ENCODE assay signal across 12 cellular contexts in genomic region chr9:85009251-85009650, GRCh38.
DNase-seq lines count a peak whose midpoint lies in the region; ATAC-seq, FAIRE-seq and TF ChIP-seq lines count a peak whose summit lies in the region.
"Had no signal": no experiment of that assay in that cellular context is flagged by ENCODE, and none has a peak within 500 bp of the region (broad histone marks: within the 10 kb centered on the region; RNA-seq: fewer than 3 reads in every experiment).

No MANE protein-coding gene starts in this region.

- H3K4me3 Mint-ChIP-seq in activated T-helper 17 cell treated with anti-CD3 and anti-CD28 coated beads, Interleukin-2, amount 50 U/mL, for 72 hours: no peak overlapping the region

- DNase-seq in GM12892 (ENCODE audit: insufficient read length) (no peak), EL (no peak), DMS53 (lab: John Stamatoyannopoulos, UW) (no peak)
- DNase-seq: NCI-H2227 treated with DMSO at 0.1 percent for 48 hours, substantia nigra had no signal

- ATAC-seq in GM19395 (IDR thresholded peaks at IDR 0.05; ENCODE audit: unreplicated experiment): peak; percentile 83
- ATAC-seq in HG02642 (IDR thresholded peaks at IDR 0.05; ENCODE audit: poor library complexity, unreplicated experiment): peak; percentile 84
- peak; percentile 74 for ATAC-seq in HG03457 (IDR thresholded peaks at IDR 0.05; ENCODE audit: unreplicated experiment)
- ATAC-seq in GM19023 (IDR thresholded peaks at IDR 0.05; ENCODE audit: unreplicated experiment): no peak
- no peak for ATAC-seq in activated T-helper 17 cell treated with anti-CD3 and anti-CD28 coated beads, Interleukin-2, amount 50 U/mL, for 72 hours (replicated peaks)
- ATAC-seq: HCT116 had no signal

- no peak overlapping the region for H3K27ac Mint-ChIP-seq in activated T-helper 17 cell treated with anti-CD3 and anti-CD28 coated beads, Interleukin-2, amount 50 U/mL, for 72 hours
- H3K27ac Mint-ChIP-seq: progenitor cell of endocrine pancreas had no signal

- H3K9me3 Mint-ChIP-seq in activated T-helper 17 cell treated with anti-CD3 and anti-CD28 coated beads, Interleukin-2, amount 50 U/mL, for 72 hours: no peaks in the 10 kb centered on the region

- peak; percentile 67 for FAIRE-seq in GM12892 (lab: Jason Lieb, UNC)

- no peaks in the 10 kb centered on the region for H3K4me1 Mint-ChIP-seq in activated T-helper 17 cell treated with anti-CD3 and anti-CD28 coated beads, Interleukin-2, amount 50 U/mL, for 72 hours

- peaks cover 8% of the 10 kb centered on the region for H3K27me3 Mint-ChIP-seq in activated T-helper 17 cell treated with anti-CD3 and anti-CD28 coated beads, Interleukin-2, amount 50 U/mL, for 72 hours
- H3K27me3 Mint-ChIP-seq: progenitor cell of endocrine pancreas had no signal

- no peak for TF ChIP-seq POLR2A in GM12892 (IDR thresholded peaks at IDR 0.05; ENCODE audit: low read depth, low read length)

- no peaks in the 10 kb centered on the region for H3K36me3 Mint-ChIP-seq in activated T-helper 17 cell treated with anti-CD3 and anti-CD28 coated beads, Interleukin-2, amount 50 U/mL, for 72 hours (ENCODE audit: low read depth)

Comparison
In these comparisons a context has a peak if more than half of its experiments do, and no peak if none do; other contexts are left out.
1. ATAC-seq: peak in GM19395 (single experiment), HG02642 (single experiment) and HG03457 (single experiment); none in GM19023 (single experiment) and activated T-helper 17 cell treated with anti-CD3 and anti-CD28 coated beads, Interleukin-2, amount 50 U/mL, for 72 hours (single experiment).